Comparison of ENCODE assay signal across 17 cellular contexts in the genomic region with DNA sequence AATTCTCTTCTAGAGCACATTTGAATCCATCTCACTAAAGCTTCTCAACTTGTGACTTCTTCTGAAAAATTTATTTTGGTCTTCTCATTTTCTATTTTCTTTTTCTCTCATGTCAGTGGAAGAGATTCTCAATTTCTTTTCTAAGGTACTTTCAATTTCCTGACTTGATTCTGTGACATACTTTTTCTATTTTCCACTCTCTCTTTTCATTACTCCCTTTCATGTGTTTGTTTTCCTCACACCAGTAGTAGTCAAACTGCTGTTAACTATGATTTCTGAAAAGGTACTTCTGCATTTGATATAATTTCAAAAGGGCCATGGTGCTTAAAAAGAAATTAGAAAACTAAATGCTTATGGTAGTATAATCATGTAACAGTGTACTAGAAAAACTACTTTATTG. TPM values are rescaled to one million over a fixed set of nuclear protein-coding genes. Genes with fewer than 3 reads are reported as not detected.
DNase-seq lines count a peak whose midpoint lies in the region; ATAC-seq and TF ChIP-seq lines count a peak whose summit lies in the region.
"Had no signal": no experiment of that assay in that cellular context is flagged by ENCODE, and none has a peak within 500 bp of the region (broad histone marks: within the 10 kb centered on the region; RNA-seq: fewer than 3 reads in every experiment).

No MANE protein-coding gene starts in this region.

- no peak overlapping the region for H3K27ac ChIP-seq in breast epithelium
- no peak overlapping the region for H3K27ac ChIP-seq in left lung
- H3K27ac ChIP-seq: hepatocyte, stomach had no signal

- H3K36me3 Mint-ChIP-seq in MCF 10A (ENCODE audit: insufficient read depth, unreplicated experiment) = peaks cover 20% of the 10 kb centered on the region
- H3K36me3 Mint-ChIP-seq in activated naive CD8-positive, alpha-beta T cell = peaks cover 15% of the 10 kb centered on the region

- no peak overlapping the region for H3K4me3 Mint-ChIP-seq in MCF 10A (ENCODE audit: unreplicated experiment)
- peak overlapping the region; percentile 73 for H3K4me3 Mint-ChIP-seq in activated naive CD8-positive, alpha-beta T cell
- H3K4me3 Mint-ChIP-seq in stimulated activated naive CD8-positive, alpha-beta T cell treated with anti-CD3 and anti-CD28 coated beads, Interleukin-15, amount 100 ng/mL, for 72 hours = peak overlapping the region; percentile 57 to 69
- H3K4me3 Mint-ChIP-seq: type B pancreatic cell had no signal

- H3K4me1 ChIP-seq in breast epithelium (peaks cover 0 to 8% of the 10 kb centered on the region in 2 donors), left lung (peaks cover 4 to 10% of the 10 kb centered on the region in 2 donors)

- CTCF ChIA-PET in MCF 10A (lab: Yijun Ruan, JAX) = no interaction called here

- BruUV-seq in MCF 10A (replicated peaks; lab: Mats Ljungman, UMichigan) = no TSS peak

- intact Hi-C loops in MCF 10A (cut with micrococcal nuclease) (no loop called here), breast epithelium (cut with DNase I; ENCODE audit: low total_unique reads) (no loop called here), left lung (cut with DNase I) (no loop called here)

- H3K27me3 Mint-ChIP-seq in MCF 10A (ENCODE audit: insufficient read depth, unreplicated experiment) = no peaks in the 10 kb centered on the region
- H3K27me3 Mint-ChIP-seq in activated naive CD8-positive, alpha-beta T cell = no peaks in the 10 kb centered on the region
- H3K27me3 Mint-ChIP-seq in stimulated activated naive CD8-positive, alpha-beta T cell treated with anti-CD3 and anti-CD28 coated beads, Interleukin-15, amount 100 ng/mL, for 72 hours = no peaks in the 10 kb centered on the region
- H3K27me3 Mint-ChIP-seq: progenitor cell of endocrine pancreas, type B pancreatic cell had no signal

- H3K27ac Mint-ChIP-seq in MCF 10A (ENCODE audit: low read depth, unreplicated experiment) = peak overlapping the region; percentile 26
- H3K27ac Mint-ChIP-seq in activated naive CD8-positive, alpha-beta T cell = peak overlapping the region; percentile 93
- peak overlapping the region; percentile 74 to 87 for H3K27ac Mint-ChIP-seq in stimulated activated naive CD8-positive, alpha-beta T cell treated with anti-CD3 and anti-CD28 coated beads, Interleukin-15, amount 100 ng/mL, for 72 hours
- H3K27ac Mint-ChIP-seq: progenitor cell of endocrine pancreas, type B pancreatic cell had no signal

- no peaks in the 10 kb centered on the region for H3K9me3 Mint-ChIP-seq in MCF 10A (ENCODE audit: unreplicated experiment)
- no peaks in the 10 kb centered on the region for H3K9me3 Mint-ChIP-seq in activated naive CD8-positive, alpha-beta T cell (ENCODE audit: low read depth)
- no peaks in the 10 kb centered on the region for H3K9me3 Mint-ChIP-seq in stimulated activated naive CD8-positive, alpha-beta T cell treated with anti-CD3 and anti-CD28 coated beads, Interleukin-15, amount 100 ng/mL, for 72 hours
- H3K9me3 Mint-ChIP-seq: type B pancreatic cell had no signal

- H3K27me3 ChIP-seq in breast epithelium (no peaks in the 10 kb centered on the region), left lung (no peaks in the 10 kb centered on the region)
- H3K27me3 ChIP-seq: hepatocyte, stomach had no signal

- peak; percentile 48 for ATAC-seq in GM21390 (IDR thresholded peaks at IDR 0.05; ENCODE audit: unreplicated experiment)
- no peak for ATAC-seq in stimulated activated naive CD8-positive, alpha-beta T cell treated with anti-CD3 and anti-CD28 coated beads, Interleukin-15, amount 100 ng/mL, for 72 hours
- ATAC-seq in left lung = no peak
- ATAC-seq: mucosa of descending colon had no signal

- H3K36me3 ChIP-seq in breast epithelium = no peaks in the 10 kb centered on the region
- H3K36me3 ChIP-seq in left lung = peaks cover 0 to 6% of the 10 kb centered on the region in 2 donors

- POLR2A ChIA-PET in MCF 10A (lab: Yijun Ruan, JAX) = interaction anchor here (0.9 kb wide), 1 partner anchor 279 kb away, joined by 3 read pairs; no protein-coding TSS in a partner anchor

- H3K4me3 ChIP-seq in breast epithelium (no peak overlapping the region), left lung (no peak overlapping the region)
- H3K4me3 ChIP-seq: hepatocyte, mucosa of descending colon, stomach had no signal

- no peak for TF ChIP-seq POLR2A in breast epithelium (IDR thresholded peaks at IDR 0.05)

- H3K9me3 ChIP-seq in breast epithelium = no peaks in the 10 kb centered on the region
- no peaks in the 10 kb centered on the region for H3K9me3 ChIP-seq in left lung
- H3K9me3 ChIP-seq: mucosa of descending colon, stomach had no signal

- peaks cover 12% of the 10 kb centered on the region for H3K4me1 Mint-ChIP-seq in MCF 10A (ENCODE audit: insufficient read depth, unreplicated experiment)
- peaks cover 53% of the 10 kb centered on the region for H3K4me1 Mint-ChIP-seq in activated naive CD8-positive, alpha-beta T cell (ENCODE audit: low read depth)
- H3K4me1 Mint-ChIP-seq in stimulated activated naive CD8-positive, alpha-beta T cell treated with anti-CD3 and anti-CD28 coated beads, Interleukin-15, amount 100 ng/mL, for 72 hours = peaks cover 53% of the 10 kb centered on the region

- DNase-seq in MCF 10A (ENCODE audit: unreplicated experiment) (no peak), breast epithelium (ENCODE audit: low spot score in 2 of 2) (no peak), left lung (no peak), GM19240 (ENCODE audit: insufficient read length, low spot score) (no peak)
- no peak for DNase-seq in stimulated activated naive CD8-positive, alpha-beta T cell treated with anti-CD3 and anti-CD28 coated beads, Interleukin-15, amount 100 ng/mL, for 72 hours
- DNase-seq: anterior cingulate cortex; foreskin fibroblast; mucosa of descending colon; NCI-H2107; NCI-H524 treated with DMSO at 0.1 percent for 48 hours; stimulated activated CD4-positive, alpha-beta T cell treated with anti-CD3 and anti-CD28 coated beads, Interleukin-1b, Interleukin-23, amount 100 ng/mL, for 48 hours; stomach had no signal

- TF ChIP-seq CTCF in MCF 10A (IDR thresholded peaks at IDR 0.05; ENCODE audit: unreplicated experiment) = no peak
- no peak for TF ChIP-seq CTCF in breast epithelium (IDR thresholded peaks at IDR 0.05)
- TF ChIP-seq CTCF in left lung (IDR thresholded peaks at IDR 0.05) = no peak

RNA-seq across cellular contexts. Expression of gene NFAT5, which starts 41.9 kb away (rescaled TPM):
- total RNA-seq in MCF 10A (2022) = 35.8 and 46.4 TPM in 2 replicates
- total RNA-seq in breast epithelium = 10 to 100 TPM; 57.3 to 88.3 (median 63.3) TPM
- 10 to 100 TPM; 44.8 to 53.5 TPM for total RNA-seq in left lung

Comparison
In these comparisons a context has a peak if more than half of its experiments do, and no peak if none do; other contexts are left out.
1. H3K27ac Mint-ChIP-seq: peak in every context shown above with its lines; median percentile 93 in activated naive CD8-positive, alpha-beta T cell; 80 in stimulated activated naive CD8-positive, alpha-beta T cell treated with anti-CD3 and anti-CD28 coated beads, Interleukin-15, amount 100 ng/mL, for 72 hours; 26 in MCF 10A.